Comparison of ENCODE assay signal across 9 cellular contexts in the genomic region with DNA sequence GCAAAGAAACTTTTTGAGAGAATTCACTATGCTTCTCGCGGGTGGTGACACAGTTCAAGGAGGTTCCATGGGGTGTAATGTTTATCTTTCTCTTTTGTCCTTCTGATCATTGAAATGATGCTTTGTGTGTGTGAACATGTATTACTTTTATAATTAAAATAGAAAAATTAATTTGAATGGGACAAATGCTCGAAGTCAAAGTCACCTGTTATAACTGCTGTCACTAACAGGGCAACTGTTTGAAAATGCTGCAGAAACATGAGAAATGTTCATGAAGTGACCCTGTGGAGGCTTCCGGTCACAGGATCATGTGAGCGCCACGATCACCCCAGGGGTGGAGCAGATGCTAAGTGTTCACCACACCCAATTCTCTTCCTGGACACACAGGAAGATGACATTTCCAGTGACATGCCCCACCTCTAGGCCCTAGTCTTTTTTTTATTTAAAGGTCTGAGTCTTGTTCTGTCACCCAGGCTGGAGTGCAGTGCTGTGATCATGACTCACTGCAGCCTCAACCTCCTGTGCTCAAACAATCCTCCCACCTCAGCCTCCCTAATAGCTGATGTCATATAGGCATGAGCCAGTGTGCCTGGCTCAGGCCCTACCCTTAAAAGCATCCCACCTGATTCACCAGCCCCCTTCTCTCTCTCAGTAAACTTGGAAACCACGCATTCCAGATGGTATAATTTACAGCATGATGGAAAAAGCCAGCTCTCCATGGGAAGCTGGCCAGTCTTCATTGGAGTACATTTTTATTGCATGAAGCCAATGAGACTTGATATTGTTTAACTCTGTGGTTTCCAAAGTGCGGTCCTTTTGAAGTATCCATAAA. TPM values are rescaled to one million over a fixed set of nuclear protein-coding genes. Genes with fewer than 3 reads are reported as not detected.
DNase-seq lines count a peak whose midpoint lies in the region; ATAC-seq and TF ChIP-seq lines count a peak whose summit lies in the region.
"Had no signal": no experiment of that assay in that cellular context is flagged by ENCODE, and none has a peak within 500 bp of the region (broad histone marks: within the 10 kb centered on the region; RNA-seq: fewer than 3 reads in every experiment).

No MANE protein-coding gene starts in this region.

- 83% methylated on average over 1 of the region's 8 CpGs; no CpG with 5 or more reads in 1 of the 2 experiments for WGBS in IMR-90 (ENCODE audit: extremely low coverage in 2 of 2, insufficient read length in 1 of 2), 2 experiments

- H3K9me3 ChIP-seq in IMR-90 (ENCODE audit: control insufficient read depth, insufficient read depth, low read length): no peaks in the 10 kb centered on the region
- H3K9me3 ChIP-seq: thoracic aorta had no signal

- H2BK20ac ChIP-seq in IMR-90 (ENCODE audit: low read depth, low read length): no peak overlapping the region

- no peak overlapping the region for H3K18ac ChIP-seq in IMR-90 (ENCODE audit: low read depth, low read length)

- TF ChIP-seq RAD21 in IMR-90 (IDR thresholded peaks at IDR 0.05; ENCODE audit: low read length): no peak

- H3K27ac Mint-ChIP-seq in activated T-helper 2 cell treated with anti-CD3 and anti-CD28 coated beads, Interferon-gamma antibody, Interleukin-2, Interleukin-4, amounts not matched to agents 10 μg/mL and 5 μg/mL and 100 μg/mL, durations not matched to agents 14 hours and 24 hours and 36 hours: peak overlapping the region; percentile 82
- peak overlapping the region; percentile 88 for H3K27ac Mint-ChIP-seq in memory B cell

- intact Hi-C loops in IMR-90 (cut with micrococcal nuclease): no loop called here
- intact Hi-C loops in activated T-helper 2 cell treated with anti-CD3 and anti-CD28 coated beads, Interferon-gamma antibody, Interleukin-2, Interleukin-4, amounts not matched to agents 10 μg/mL and 5 μg/mL and 100 μg/mL, durations not matched to agents 14 hours and 24 hours and 36 hours (cut with micrococcal nuclease): loop anchor here (1.0 kb wide), 1 partner anchor 23 kb away; a partner anchor contains a TSS

- no peaks in the 10 kb centered on the region for H3K79me1 ChIP-seq in IMR-90 (ENCODE audit: low read depth in 1 of 2, low read length in 2 of 2)

- no peak overlapping the region for H2AFZ ChIP-seq in IMR-90 (replicated peaks; ENCODE audit: low read length, poor library complexity)

- H3K9me3 Mint-ChIP-seq in activated T-helper 2 cell treated with anti-CD3 and anti-CD28 coated beads, Interferon-gamma antibody, Interleukin-2, Interleukin-4, amounts not matched to agents 10 μg/mL and 5 μg/mL and 100 μg/mL, durations not matched to agents 14 hours and 24 hours and 36 hours: no peaks in the 10 kb centered on the region
- H3K9me3 Mint-ChIP-seq in memory B cell: no peaks in the 10 kb centered on the region

- in situ Hi-C loops in Caki2 (cut with HindIII; ENCODE audit: low pct_unique_long_range_greater_than_20kb, low sequenced_read_pairs) (no loop called here), IMR-90 (cut with MboI; ENCODE audit: low sequenced_read_pairs) (no loop called here)

- H3K36me3 ChIP-seq in IMR-90 (ENCODE audit: control insufficient read depth, insufficient read depth, low read length): no peaks in the 10 kb centered on the region
- H3K36me3 ChIP-seq: thoracic aorta had no signal

- H3K27me3 ChIP-seq in IMR-90 (ENCODE audit: control insufficient read depth, insufficient read depth, low read length): no peaks in the 10 kb centered on the region

- H4K8ac ChIP-seq in IMR-90 (ENCODE audit: low read depth in 2 of 2, low read length in 2 of 2): no peak overlapping the region

- no peak overlapping the region for H3K4ac ChIP-seq in IMR-90 (ENCODE audit: low read depth, low read length)

- CTCF ChIA-PET in IMR-90 (lab: Yijun Ruan, JAX): interaction anchor here (0.7 kb wide), 1 partner anchor 131 kb away, joined by 4 read pairs; no protein-coding TSS in a partner anchor

- TF ChIP-seq CTCF in IMR-90 (conservative IDR thresholded peaks at IDR 0.05; ENCODE audit: low read depth, low read length): no peak

- H2BK15ac ChIP-seq in IMR-90 (ENCODE audit: low read depth, low read length): no peak overlapping the region

- no peak overlapping the region for H2AK9ac ChIP-seq in IMR-90 (replicated peaks; ENCODE audit: low read depth, low read length, poor library complexity)

- no peak overlapping the region for H3K9ac ChIP-seq in IMR-90 (ENCODE audit: low read depth, low read length)

- peak; percentile 67 for DNase-seq in Caki2 (ENCODE audit: low read depth)
- DNase-seq in IMR-90: peak; percentile 24
- DNase-seq in activated T-helper 2 cell treated with anti-CD3 and anti-CD28 coated beads, Interferon-gamma antibody, Interleukin-2, Interleukin-4, amounts not matched to agents 10 μg/mL and 5 μg/mL and 100 μg/mL, durations not matched to agents 14 hours and 24 hours and 36 hours (ENCODE audit: low spot score): peak; percentile 67
- no peak for DNase-seq in memory B cell (ENCODE audit: low spot score in 2 of 2)
- no peak for DNase-seq in NK-92 treated with Interleukin-12 subunit alpha and Interleukin-12 subunit beta, amount 100 ng/mL, for 24 hours (lab: John Stamatoyannopoulos, UW)
- DNase-seq in NCI-H128 (lab: John Stamatoyannopoulos, UW; ENCODE audit: unreplicated experiment): no peak
- DNase-seq in GM03348 (ENCODE audit: low spot score): no peak

- H3K4me2 ChIP-seq in IMR-90 (ENCODE audit: low read depth, low read length): no peak overlapping the region

- no peak overlapping the region for H3K4me3 ChIP-seq in IMR-90 (ENCODE audit: insufficient read depth, low read depth, low read length)
- H3K4me3 ChIP-seq: thoracic aorta had no signal

- H3K9me1 ChIP-seq in IMR-90 (ENCODE audit: insufficient read depth, low read length): no peaks in the 10 kb centered on the region; the same call in 1 of the 2 replicates

- no peak overlapping the region for H3K23ac ChIP-seq in IMR-90 (ENCODE audit: low read depth, low read length)

- BruUV-seq in IMR-90 (replicated peaks; lab: Mats Ljungman, UMichigan): no TSS peak

- ATAC-seq in IMR-90 (ENCODE audit: low read depth) (peak; percentile 24; the same call in 1 of the 2 replicates), memory B cell (ENCODE audit: low read depth) (peak; percentile 81), HG03571 (IDR thresholded peaks at IDR 0.05; ENCODE audit: unreplicated experiment) (no peak)

- no peak overlapping the region for H2BK120ac ChIP-seq in IMR-90 (ENCODE audit: low read depth, low read length)

- no peak overlapping the region for H4K91ac ChIP-seq in IMR-90 (ENCODE audit: insufficient read depth, low read depth, low read length)

- no peak overlapping the region for H3K56ac ChIP-seq in IMR-90 (ENCODE audit: extremely low read depth, insufficient read depth, low read length)

- POLR2A ChIA-PET in IMR-90 (lab: Charles Lee; ENCODE audit: unreplicated experiment): no interaction called here

- no peaks in the 10 kb centered on the region for H3K4me1 ChIP-seq in IMR-90 (ENCODE audit: control insufficient read depth, insufficient read depth, low read length)

- H3K36me3 Mint-ChIP-seq in activated T-helper 2 cell treated with anti-CD3 and anti-CD28 coated beads, Interferon-gamma antibody, Interleukin-2, Interleukin-4, amounts not matched to agents 10 μg/mL and 5 μg/mL and 100 μg/mL, durations not matched to agents 14 hours and 24 hours and 36 hours (ENCODE audit: low read depth): peaks cover 11% of the 10 kb centered on the region
- peaks cover 6% of the 10 kb centered on the region for H3K36me3 Mint-ChIP-seq in memory B cell

- H3K14ac ChIP-seq in IMR-90 (replicated peaks; ENCODE audit: low read depth, low read length): no peak overlapping the region

- no peaks in the 10 kb centered on the region for H3K27me3 Mint-ChIP-seq in activated T-helper 2 cell treated with anti-CD3 and anti-CD28 coated beads, Interferon-gamma antibody, Interleukin-2, Interleukin-4, amounts not matched to agents 10 μg/mL and 5 μg/mL and 100 μg/mL, durations not matched to agents 14 hours and 24 hours and 36 hours (ENCODE audit: low read depth)
- H3K27me3 Mint-ChIP-seq in memory B cell: no peaks in the 10 kb centered on the region

- no peak for TF ChIP-seq POLR2A in IMR-90 (IDR thresholded peaks at IDR 0.05; ENCODE audit: low read depth, low read length)

- dilution Hi-C loops in IMR-90 (cut with HindIII; ENCODE audit: low sequenced_read_pairs, unreplicated experiment): no loop called here

- no peak overlapping the region for H3K27ac ChIP-seq in IMR-90 (ENCODE audit: insufficient read depth, low read length)
- H3K27ac ChIP-seq: thoracic aorta had no signal

- no peak overlapping the region for H3K4me3 Mint-ChIP-seq in activated T-helper 2 cell treated with anti-CD3 and anti-CD28 coated beads, Interferon-gamma antibody, Interleukin-2, Interleukin-4, amounts not matched to agents 10 μg/mL and 5 μg/mL and 100 μg/mL, durations not matched to agents 14 hours and 24 hours and 36 hours (ENCODE audit: low read depth)
- peak overlapping the region; percentile 51 for H3K4me3 Mint-ChIP-seq in memory B cell

- no peak overlapping the region for H4K5ac ChIP-seq in IMR-90 (ENCODE audit: low read depth, low read length)

- H2BK5ac ChIP-seq in IMR-90 (ENCODE audit: low read depth, low read length, poor library complexity, severe bottlenecking): no peak overlapping the region

- H2AK5ac ChIP-seq in IMR-90 (ENCODE audit: low read depth, low read length): no peak overlapping the region

- H4K20me1 ChIP-seq in IMR-90 (ENCODE audit: insufficient read depth, low read length): no peaks in the 10 kb centered on the region

- H3K4me1 Mint-ChIP-seq in activated T-helper 2 cell treated with anti-CD3 and anti-CD28 coated beads, Interferon-gamma antibody, Interleukin-2, Interleukin-4, amounts not matched to agents 10 μg/mL and 5 μg/mL and 100 μg/mL, durations not matched to agents 14 hours and 24 hours and 36 hours (ENCODE audit: low read depth): peaks cover 25% of the 10 kb centered on the region
- H3K4me1 Mint-ChIP-seq in memory B cell: peaks cover 29% of the 10 kb centered on the region

RNA-seq across cellular contexts. Expression of a gene that starts 21.1 kb away (rescaled TPM):
- total RNA-seq in Caki2 (2014; rRNA removed; shearing (Covaris generic); ENCODE audit: low replicate concordance): not detected in 2 replicates
- not detected in 2 replicates for total RNA-seq in IMR-90 (2012; rRNA removed)
- polyA plus RNA-seq in IMR-90 (2012; rRNA removed): not detected in 2 replicates
- polyA plus RNA-seq in IMR-90 (2012; cell fraction: cytosol; rRNA removed): not detected in 2 replicates
- not detected in 2 replicates for polyA plus RNA-seq in IMR-90 (2012; cell fraction: nucleus; rRNA removed; ENCODE audit: low replicate concordance)
- total RNA-seq in activated T-helper 2 cell treated with anti-CD3 and anti-CD28 coated beads, Interferon-gamma antibody, Interleukin-2, Interleukin-4, amounts not matched to agents 10 μg/mL and 5 μg/mL and 100 μg/mL, durations not matched to agents 14 hours and 24 hours and 36 hours: not detected in 2 replicates
- total RNA-seq: thoracic aorta had no signal

RNA-seq across cellular contexts. Expression of a gene that starts 23.4 kb away (rescaled TPM):
- total RNA-seq in Caki2 (2014; rRNA removed; shearing (Covaris generic); ENCODE audit: low replicate concordance): 39.7 and 71.5 TPM in 2 replicates
- 112 and 128 TPM in 2 replicates for total RNA-seq in IMR-90 (2012; rRNA removed)
- polyA plus RNA-seq in IMR-90 (2012; rRNA removed): 123 and 124 TPM in 2 replicates
- polyA plus RNA-seq in IMR-90 (2012; cell fraction: cytosol; rRNA removed): 207 and 212 TPM in 2 replicates
- 94.6 and 127 TPM in 2 replicates for polyA plus RNA-seq in IMR-90 (2012; cell fraction: nucleus; rRNA removed; ENCODE audit: low replicate concordance)
- total RNA-seq in activated T-helper 2 cell treated with anti-CD3 and anti-CD28 coated beads, Interferon-gamma antibody, Interleukin-2, Interleukin-4, amounts not matched to agents 10 μg/mL and 5 μg/mL and 100 μg/mL, durations not matched to agents 14 hours and 24 hours and 36 hours: 31.5 and 33.9 TPM in 2 replicates

RNA-seq across cellular contexts. Expression of a gene that starts 24.2 kb away (rescaled TPM):
- total RNA-seq in Caki2 (2014; rRNA removed; shearing (Covaris generic); ENCODE audit: low replicate concordance): 3.4 and 11.0 TPM in 2 replicates
- total RNA-seq in IMR-90 (2012; rRNA removed): 9.5 and 15.8 TPM in 2 replicates
- 33.0 and 41.3 TPM in 2 replicates for polyA plus RNA-seq in IMR-90 (2012; rRNA removed)
- polyA plus RNA-seq in IMR-90 (2012; cell fraction: cytosol; rRNA removed): 26.4 and 33.2 TPM in 2 replicates
- 96.6 and 172 TPM in 2 replicates for polyA plus RNA-seq in IMR-90 (2012; cell fraction: nucleus; rRNA removed; ENCODE audit: low replicate concordance)
- 25.6 and 26.3 TPM in 2 replicates for total RNA-seq in activated T-helper 2 cell treated with anti-CD3 and anti-CD28 coated beads, Interferon-gamma antibody, Interleukin-2, Interleukin-4, amounts not matched to agents 10 μg/mL and 5 μg/mL and 100 μg/mL, durations not matched to agents 14 hours and 24 hours and 36 hours

RNA-seq across cellular contexts. Expression of a gene that starts 57.9 kb away (rescaled TPM):
- total RNA-seq in Caki2 (2014; rRNA removed; shearing (Covaris generic); ENCODE audit: low replicate concordance): 32.1 and 34.5 TPM in 2 replicates
- 22.8 and 26.4 TPM in 2 replicates for total RNA-seq in IMR-90 (2012; rRNA removed)
- 16.1 and 16.7 TPM in 2 replicates for polyA plus RNA-seq in IMR-90 (2012; rRNA removed)
- 5.6 and 8.3 TPM in 2 replicates for polyA plus RNA-seq in IMR-90 (2012; cell fraction: cytosol; rRNA removed)
- 5.5 and 15.8 TPM in 2 replicates for polyA plus RNA-seq in IMR-90 (2012; cell fraction: nucleus; rRNA removed; ENCODE audit: low replicate concordance)
- total RNA-seq in activated T-helper 2 cell treated with anti-CD3 and anti-CD28 coated beads, Interferon-gamma antibody, Interleukin-2, Interleukin-4, amounts not matched to agents 10 μg/mL and 5 μg/mL and 100 μg/mL, durations not matched to agents 14 hours and 24 hours and 36 hours: 59.7 and 61.2 TPM in 2 replicates

Comparison
In these comparisons a context has a peak if more than half of its experiments do, and no peak if none do; other contexts are left out.
1. DNase-seq: peak in Caki2 (single experiment), IMR-90 (single experiment) and activated T-helper 2 cell treated with anti-CD3 and anti-CD28 coated beads, Interferon-gamma antibody, Interleukin-2, Interleukin-4, amounts not matched to agents 10 μg/mL and 5 μg/mL and 100 μg/mL, durations not matched to agents 14 hours and 24 hours and 36 hours (single experiment); none in memory B cell (0 of 2), NK-92 treated with Interleukin-12 subunit alpha and Interleukin-12 subunit beta, amount 100 ng/mL, for 24 hours (single experiment), NCI-H128 (single experiment) and GM03348 (single experiment).